In genomic region chr4:17578482-17578891, GRCh38 we compare ENCODE assay signal across 8 cellular contexts. TPM values are rescaled to one million over a fixed set of nuclear protein-coding genes. Genes with fewer than 3 reads are reported as not detected.
A peak's percentile ranks its signal among the peaks of the same experiment; 100 is the strongest.
DNase-seq lines count a peak whose midpoint lies in the region; ATAC-seq and TF ChIP-seq lines count a peak whose summit lies in the region.

No MANE protein-coding gene starts in this region.

- BruUV-seq in Caco-2 (replicated peaks; lab: Mats Ljungman, UMichigan), result no TSS peak

- no peaks in the 10 kb centered on the region for H3K27me3 ChIP-seq in Caco-2 (replicated peaks; ENCODE audit: control insufficient read depth, insufficient read depth, low read length)

- H3K4me1 Mint-ChIP-seq in Caco-2 (ENCODE audit: low read depth, unreplicated experiment), result peaks cover 8% of the 10 kb centered on the region
- H3K4me1 Mint-ChIP-seq in activated CD4-positive, alpha-beta memory T cell treated with anti-CD3 and anti-CD28 coated beads for 36 hours (ENCODE audit: low read depth), result peaks cover 20% of the 10 kb centered on the region

- peaks cover 16% of the 10 kb centered on the region for H3K4me1 ChIP-seq in Caco-2

- no peaks in the 10 kb centered on the region for H3K9me3 Mint-ChIP-seq in Caco-2 (ENCODE audit: unreplicated experiment)
- no peaks in the 10 kb centered on the region for H3K9me3 Mint-ChIP-seq in activated CD4-positive, alpha-beta memory T cell treated with anti-CD3 and anti-CD28 coated beads for 36 hours

- no peaks in the 10 kb centered on the region for H3K27me3 Mint-ChIP-seq in Caco-2 (ENCODE audit: insufficient read depth, unreplicated experiment)
- H3K27me3 Mint-ChIP-seq in activated CD4-positive, alpha-beta memory T cell treated with anti-CD3 and anti-CD28 coated beads for 36 hours, result no peaks in the 10 kb centered on the region

- H3K27ac Mint-ChIP-seq in Caco-2 (ENCODE audit: unreplicated experiment), result no peak overlapping the region
- H3K27ac Mint-ChIP-seq in activated CD4-positive, alpha-beta memory T cell treated with anti-CD3 and anti-CD28 coated beads for 36 hours, result peak overlapping the region; percentile 91

- no peak for TF ChIP-seq CTCF in Caco-2 (IDR thresholded peaks at IDR 0.05; ENCODE audit: insufficient read depth in 1 of 2, low read depth in 1 of 2, low read length in 1 of 2, severe bottlenecking in 1 of 2, unreplicated experiment in 1 of 2)

- POLR2A ChIA-PET in Caco-2 (lab: Charles Lee), result interaction anchor here (0.6 kb wide), 1 partner anchor 29 kb away, joined by 3 read pairs; no protein-coding TSS in a partner anchor
- POLR2A ChIA-PET in activated CD4-positive, alpha-beta memory T cell treated with anti-CD3 and anti-CD28 coated beads for 36 hours (lab: Charles Lee), result interaction anchor here (0.6 to 1.4 kb wide), 6 partner anchors 29 to 234 kb away, joined by 3 to 15 read pairs (median 6); partner anchors contain the start of genes DCAF16, MED28 and NCAPG

- H3K9me3 ChIP-seq in Caco-2 (no peaks in the 10 kb centered on the region), iPS-18c (ENCODE audit: control insufficient read depth, insufficient read depth, low read length) (no peaks in the 10 kb centered on the region)

- H3K4me3 ChIP-seq in Caco-2 (ENCODE audit: low read depth, low read length) (peak overlapping the region; percentile 77), iPS-18c (ENCODE audit: insufficient read depth, low read depth, low read length) (peak overlapping the region; percentile 82)

- H3K36me3 Mint-ChIP-seq in Caco-2 (ENCODE audit: insufficient read depth, unreplicated experiment), result peaks cover 22% of the 10 kb centered on the region
- H3K36me3 Mint-ChIP-seq in activated CD4-positive, alpha-beta memory T cell treated with anti-CD3 and anti-CD28 coated beads for 36 hours, result peaks cover 43% of the 10 kb centered on the region

- ATAC-seq in GM19455 (IDR thresholded peaks at IDR 0.05; ENCODE audit: unreplicated experiment) (peak; percentile 36), HG03521 (IDR thresholded peaks at IDR 0.05; ENCODE audit: unreplicated experiment) (peak; percentile 14)

- H3K36me3 ChIP-seq in Caco-2 (ENCODE audit: control insufficient read depth, insufficient read depth, low read length), result no peaks in the 10 kb centered on the region

- peak overlapping the region; percentile 84 for H3K4me3 Mint-ChIP-seq in Caco-2 (ENCODE audit: unreplicated experiment)
- H3K4me3 Mint-ChIP-seq in activated CD4-positive, alpha-beta memory T cell treated with anti-CD3 and anti-CD28 coated beads for 36 hours, result peak overlapping the region; percentile 93

- intact Hi-C loops in Caco-2 (cut with micrococcal nuclease; ENCODE audit: unreplicated experiment), result loop anchor here (5.0 kb wide), 1 partner anchor 444 kb away; the partner anchor contains the start of gene LCORL
- intact Hi-C loops in activated CD4-positive, alpha-beta memory T cell treated with anti-CD3 and anti-CD28 coated beads for 36 hours (cut with micrococcal nuclease), result no loop called here

- DNase-seq in Caco-2 (no peak), substantia nigra (lab: John Stamatoyannopoulos, UW) (no peak), DMS79 treated with DMSO at 0.1 percent for 48 hours (lab: John Stamatoyannopoulos, UW) (no peak), GOT3 (lab: John Stamatoyannopoulos, UW) (no peak)
- DNase-seq in activated CD4-positive, alpha-beta memory T cell treated with anti-CD3 and anti-CD28 coated beads for 36 hours, result peak; percentile 27

- H3K27ac ChIP-seq in substantia nigra (ENCODE audit: low read depth, low read length, poor library complexity, severe bottlenecking), result peak overlapping the region; percentile 88

- CTCF ChIA-PET in Caco-2 (lab: Charles Lee), result interaction anchor here (1.2 kb wide), 1 partner anchor 29 kb away, joined by 9 read pairs; no protein-coding TSS in a partner anchor
- CTCF ChIA-PET in activated CD4-positive, alpha-beta memory T cell treated with anti-CD3 and anti-CD28 coated beads for 36 hours (lab: Charles Lee), result interaction anchor here (0.5 to 1.3 kb wide), 5 partner anchors 16 to 231 kb away, joined by 3 to 8 read pairs (median 3); no protein-coding TSS in a partner anchor

RNA-seq across cellular contexts. Expression of gene LAP3, which starts 1.5 kb away (rescaled TPM):
- total RNA-seq in Caco-2 (2022), result 62.7 and 65.4 TPM in 2 replicates
- 100 to 1,000 TPM; 118 to 120 TPM for total RNA-seq in activated CD4-positive, alpha-beta memory T cell treated with anti-CD3 and anti-CD28 coated beads for 36 hours

RNA-seq across cellular contexts. Expression of gene MED28, which starts 36.0 kb away (rescaled TPM):
- total RNA-seq in Caco-2 (2022), result 60.5 and 68.0 TPM in 2 replicates
- total RNA-seq in activated CD4-positive, alpha-beta memory T cell treated with anti-CD3 and anti-CD28 coated beads for 36 hours, result 10 to 100 TPM; 52.9 to 54.5 TPM
